In genomic region chr1:229874609-229875008, GRCh38 we compare ENCODE assay signal across 28 cellular contexts.
DNase-seq lines count a peak whose midpoint lies in the region; ATAC-seq, FAIRE-seq and TF ChIP-seq lines count a peak whose summit lies in the region.
"Had no signal": no experiment of that assay in that cellular context is flagged by ENCODE, and none has a peak within 500 bp of the region (broad histone marks: within the 10 kb centered on the region; RNA-seq: fewer than 3 reads in every experiment).

No MANE protein-coding gene starts in this region.

- no peaks in the 10 kb centered on the region for H3K4me1 Mint-ChIP-seq in stimulated activated naive CD8-positive, alpha-beta T cell treated with anti-CD3 and anti-CD28 coated beads, Interleukin-15, amount 100 ng/mL, for 72 hours
- H3K4me1 Mint-ChIP-seq in natural killer cell: no peaks in the 10 kb centered on the region
- H3K4me1 Mint-ChIP-seq: activated CD4-positive, alpha-beta T cell treated with anti-CD3 and anti-CD28 coated beads, Interleukin-2, amount 10 ng/mL, durations not matched to agents 7 days and 5 days had no signal

- TF ChIP-seq EP300 in HepG2 (IDR thresholded peaks at IDR 0.05; ENCODE audit: low read depth in 2 of 2, low read length in 2 of 2) (no peak), HepG2 (CRISPR knock-in tag; IDR thresholded peaks at IDR 0.05; ENCODE audit: borderline replicate concordance) (no peak)

- no peak overlapping the region for H3K9ac ChIP-seq in HepG2 (ENCODE audit: insufficient read depth, low read depth, low read length)
- H3K9ac ChIP-seq: parathyroid adenoma had no signal

- TF ChIP-seq CTCF in HepG2 (CRISPR knock-in tag; IDR thresholded peaks at IDR 0.05): no peak
- TF ChIP-seq CTCF in right lobe of liver (IDR thresholded peaks at IDR 0.05): no peak
- TF ChIP-seq CTCF in body of pancreas (IDR thresholded peaks at IDR 0.05): no peak
- TF ChIP-seq CTCF in natural killer cell (IDR thresholded peaks at IDR 0.05): no peak

- H3K27ac ChIP-seq in HepG2 (ENCODE audit: extremely low read length, insufficient read depth, low read length) (no peak overlapping the region), right lobe of liver (no peak overlapping the region), body of pancreas (no peak overlapping the region)
- H3K27ac ChIP-seq: C4-2B, parathyroid adenoma, testis, WERI-Rb-1 had no signal

- TF ChIP-seq POLR2A in HepG2 (IDR thresholded peaks at IDR 0.05; ENCODE audit: insufficient read depth in 1 of 2, low read depth in 2 of 2, low read length in 2 of 2): no peak
- TF ChIP-seq POLR2A in right lobe of liver (IDR thresholded peaks at IDR 0.05): no peak
- no peak for TF ChIP-seq POLR2A in body of pancreas (IDR thresholded peaks at IDR 0.05)

- H3K4me1 ChIP-seq in HepG2 (ENCODE audit: insufficient read depth, low read length) (no peaks in the 10 kb centered on the region), right lobe of liver (no peaks in the 10 kb centered on the region), body of pancreas (peaks cover 13% of the 10 kb centered on the region)
- H3K4me1 ChIP-seq: Caco-2, HAP-1, parathyroid adenoma, testis had no signal

- no peak for DNase-seq in HepG2 (ENCODE audit: low spot score)
- DNase-seq in right lobe of liver: no peak
- peak; percentile 50 for DNase-seq in M059J (ENCODE audit: low read depth)
- peak in 3 of 4 donors; percentile 36 to 57 (median 48) for DNase-seq in body of pancreas
- DNase-seq in stimulated activated naive CD8-positive, alpha-beta T cell treated with anti-CD3 and anti-CD28 coated beads, Interleukin-15, amount 100 ng/mL, for 72 hours: no peak
- DNase-seq in islet precursor cell: no peak
- DNase-seq in natural killer cell: no peak
- DNase-seq: activated CD4-positive, alpha-beta T cell treated with anti-CD3 and anti-CD28 coated beads, Interleukin-2, amount 10 ng/mL, durations not matched to agents 7 days and 5 days; activated CD8-positive, alpha-beta memory T cell treated with anti-CD3 and anti-CD28 coated beads, Interleukin-2, amount 50 U/mL, for 48 hours; activated gamma-delta T cell; Caco-2; DMS79 treated with DMSO at 0.1 percent for 48 hours; effector CD4-positive, alpha-beta T cell; MV-4-11; NCI-H1694; NCI-H510A treated with DMSO at 0.1 percent for 48 hours; SHP77 treated with DMSO at 0.1 percent for 48 hours; stimulated activated CD4-positive, alpha-beta T cell treated with anti-CD3 and anti-CD28 coated beads, Interleukin-4, amount 100 ng/mL, for 1 hour; stimulated activated naive CD4-positive, alpha-beta T cell; SW 1271; T1000; testis; WERI-Rb-1 had no signal

- no peaks in the 10 kb centered on the region for H3K9me3 Mint-ChIP-seq in stimulated activated naive CD8-positive, alpha-beta T cell treated with anti-CD3 and anti-CD28 coated beads, Interleukin-15, amount 100 ng/mL, for 72 hours
- no peaks in the 10 kb centered on the region for H3K9me3 Mint-ChIP-seq in natural killer cell
- H3K9me3 Mint-ChIP-seq: activated CD4-positive, alpha-beta T cell treated with anti-CD3 and anti-CD28 coated beads, Interleukin-2, amount 10 ng/mL, durations not matched to agents 7 days and 5 days had no signal

- H3K79me2 ChIP-seq in HepG2 (ENCODE audit: insufficient read depth, low read length): no peaks in the 10 kb centered on the region
- H3K79me2 ChIP-seq: parathyroid adenoma had no signal

- intact Hi-C loops in HepG2 (cut with micrococcal nuclease; ENCODE audit: unreplicated experiment): no loop called here
- intact Hi-C loops in right lobe of liver (cut with DNase I): no loop called here
- intact Hi-C loops in body of pancreas (cut with DNase I): no loop called here
- intact Hi-C loops in natural killer cell (cut with micrococcal nuclease): no loop called here

- no TSS peak for BruUV-seq in HepG2 (replicated peaks; lab: Mats Ljungman, UMichigan)

- H3K27me3 Mint-ChIP-seq in stimulated activated naive CD8-positive, alpha-beta T cell treated with anti-CD3 and anti-CD28 coated beads, Interleukin-15, amount 100 ng/mL, for 72 hours: peaks cover 22% of the 10 kb centered on the region
- peaks cover 7 to 14% of the 10 kb centered on the region in 2 donors for H3K27me3 Mint-ChIP-seq in natural killer cell (ENCODE audit: low read depth in 2 of 2)

- WGBS in HepG2 (ENCODE audit: low lambda C conversion rate): 0% methylated on average over 2 of the region's 2 CpGs
- 85% methylated on average over 2 of the region's 2 CpGs for WGBS in right lobe of liver (ENCODE audit: insufficient coverage, low coverage, low lambda C conversion rate, missing lambda C conversion rate)
- 66 to 83% methylated on average over 2 of the region's 2 CpGs for WGBS in body of pancreas, 2 donors

- no peak for TF ChIP-seq RAD21 in HepG2 (CRISPR knock-in tag; IDR thresholded peaks at IDR 0.05)

- H3K36me3 ChIP-seq in HepG2 (replicated peaks in 1 of 2; ENCODE audit: control insufficient read depth in 1 of 2, insufficient read depth in 2 of 2, low read length in 2 of 2) (no peaks in the 10 kb centered on the region), right lobe of liver (no peaks in the 10 kb centered on the region), body of pancreas (replicated peaks in 1 of 2; ENCODE audit: insufficient read depth in 1 of 2, low read depth in 2 of 2) (no peaks in the 10 kb centered on the region)
- H3K36me3 ChIP-seq: HAP-1, WERI-Rb-1 had no signal

- H3K27me3 ChIP-seq in HepG2 (ENCODE audit: control insufficient read depth in 1 of 2, insufficient read depth in 2 of 2, low read length in 2 of 2) (peaks cover 0 to 12% of the 10 kb centered on the region in 2 experiments; a peak in 3 of 5 replicates), right lobe of liver (no peaks in the 10 kb centered on the region), body of pancreas (no peaks in the 10 kb centered on the region)
- H3K27me3 ChIP-seq: testis had no signal

- H3K4me3 ChIP-seq in HepG2 (replicated peaks in 1 of 3; ENCODE audit: insufficient read depth in 1 of 3, low read depth in 2 of 3, low read length in 3 of 3) (no peak overlapping the region), right lobe of liver (no peak overlapping the region), body of pancreas (no peak overlapping the region)
- H3K4me3 ChIP-seq: HAP-1, lung, testis had no signal

- in situ Hi-C loops in HepG2 (cut with HindIII; ENCODE audit: extremely low pct_ligation_motif_present, low pct_unique_long_range_greater_than_20kb): no loop called here

- H3K36me3 Mint-ChIP-seq in natural killer cell: no peaks in the 10 kb centered on the region

- no peak overlapping the region for H3K27ac Mint-ChIP-seq in stimulated activated naive CD8-positive, alpha-beta T cell treated with anti-CD3 and anti-CD28 coated beads, Interleukin-15, amount 100 ng/mL, for 72 hours
- no peak overlapping the region for H3K27ac Mint-ChIP-seq in natural killer cell
- H3K27ac Mint-ChIP-seq: activated CD4-positive, alpha-beta T cell treated with anti-CD3 and anti-CD28 coated beads, Interleukin-2, amount 10 ng/mL, durations not matched to agents 7 days and 5 days had no signal

- H3K4me2 ChIP-seq in HepG2 (ENCODE audit: low read depth, low read length): no peak overlapping the region

- no peak overlapping the region for H3K4me3 Mint-ChIP-seq in stimulated activated naive CD8-positive, alpha-beta T cell treated with anti-CD3 and anti-CD28 coated beads, Interleukin-15, amount 100 ng/mL, for 72 hours
- no peak overlapping the region for H3K4me3 Mint-ChIP-seq in natural killer cell
- H3K4me3 Mint-ChIP-seq: activated CD4-positive, alpha-beta T cell treated with anti-CD3 and anti-CD28 coated beads, Interleukin-2, amount 10 ng/mL, durations not matched to agents 7 days and 5 days had no signal

- POLR2A ChIA-PET in HepG2 (lab: Yijun Ruan, JAX): no interaction called here

- H4K20me1 ChIP-seq in HepG2 (ENCODE audit: insufficient read depth, low read length): no peaks in the 10 kb centered on the region

- H3K9me3 ChIP-seq in HepG2 (ENCODE audit: low read length): no peaks in the 10 kb centered on the region
- H3K9me3 ChIP-seq in right lobe of liver: no peaks in the 10 kb centered on the region
- H3K9me3 ChIP-seq in body of pancreas: no peaks in the 10 kb centered on the region
- H3K9me3 ChIP-seq: Caco-2, HAP-1, testis had no signal

- H2AFZ ChIP-seq in HepG2 (ENCODE audit: low read length): no peak overlapping the region
- H2AFZ ChIP-seq: parathyroid adenoma had no signal

- ATAC-seq in HepG2: no peak
- ATAC-seq in right lobe of liver: no peak
- ATAC-seq in body of pancreas: peak; percentile 63
- ATAC-seq in stimulated activated naive CD8-positive, alpha-beta T cell treated with anti-CD3 and anti-CD28 coated beads, Interleukin-15, amount 100 ng/mL, for 72 hours: peak; percentile 39
- ATAC-seq in natural killer cell: no peak

- no peak for FAIRE-seq in HepG2 (lab: Jason Lieb, UNC)
- FAIRE-seq: colon had no signal

- CTCF ChIA-PET in HepG2 (lab: Yijun Ruan, JAX; ENCODE audit: low intra/inter-chr PET ratio, low total read pairs): no interaction called here

TF ChIP-seq in HepG2, 621 proteins besides CTCF, POLR2A, EP300 and RAD21:
- TF ChIP-seq FOSL2 (CRISPR knock-in tag; IDR thresholded peaks at IDR 0.05) (peak; percentile 78), SNAI1 (CRISPR knock-in tag; IDR thresholded peaks at IDR 0.05; ENCODE audit: borderline replicate concordance) (no peak)

Comparison
In these comparisons a context has a peak if more than half of its experiments do, and no peak if none do; other contexts are left out.
1. ATAC-seq: peak in body of pancreas (single experiment) and stimulated activated naive CD8-positive, alpha-beta T cell treated with anti-CD3 and anti-CD28 coated beads, Interleukin-15, amount 100 ng/mL, for 72 hours (single experiment); none in HepG2 (single experiment), right lobe of liver (0 of 4) and natural killer cell (0 of 3).
2. DNase-seq: peak in M059J (single experiment) and body of pancreas (3 of 4); none in HepG2 (single experiment), right lobe of liver (0 of 3), stimulated activated naive CD8-positive, alpha-beta T cell treated with anti-CD3 and anti-CD28 coated beads, Interleukin-15, amount 100 ng/mL, for 72 hours (0 of 2), islet precursor cell (single experiment) and natural killer cell (single experiment).